In genomic region chr19:19487077-19488040, GRCh38 we compare ENCODE assay signal across 10 cellular contexts. TPM values are rescaled to one million over a fixed set of nuclear protein-coding genes. Genes with fewer than 3 reads are reported as not detected.
A peak's percentile ranks its signal among the peaks of the same experiment; 100 is the strongest.
DNase-seq lines count a peak whose midpoint lies in the region; ATAC-seq and TF ChIP-seq lines count a peak whose summit lies in the region.
"Had no signal": no experiment of that assay in that cellular context is flagged by ENCODE, and none has a peak within 500 bp of the region (broad histone marks: within the 10 kb centered on the region; RNA-seq: fewer than 3 reads in every experiment).

No MANE protein-coding gene starts in this region.

- H3K4me3 Mint-ChIP-seq in activated naive CD8-positive, alpha-beta T cell, result peak overlapping the region; percentile 32

- H3K27ac ChIP-seq in left ventricle myocardium inferior (replicated peaks), result peak overlapping the region; percentile 80
- peak overlapping the region in 4 of 10 donors; percentile 77 to 91 (median 84) for H3K27ac ChIP-seq in heart right ventricle
- peak overlapping the region; percentile 97 for H3K27ac ChIP-seq in mesodermal cell (ENCODE audit: low read depth, low read length, severe bottlenecking)
- peak overlapping the region in 1 of 2 donors; percentile 63 for H3K27ac ChIP-seq in aorta (ENCODE audit: low read depth in 1 of 2, low read length in 2 of 2)

- 74 to 77% methylated on average over 11 of the region's 11 CpGs for WGBS in heart right ventricle, 2 donors
- 89 to 92% methylated on average over 4 to 10 of the region's 11 CpGs for WGBS in mesodermal cell (ENCODE audit: insufficient coverage in 2 of 2), 2 experiments
- 80 to 82% methylated on average over 11 of the region's 11 CpGs for WGBS in aorta, 2 donors

- H3K4me3 ChIP-seq in left ventricle myocardium inferior, result no peak overlapping the region
- no peak overlapping the region for H3K4me3 ChIP-seq in heart right ventricle
- H3K4me3 ChIP-seq in mesodermal cell (ENCODE audit: extremely low read depth, insufficient read depth, low read length, poor library complexity, severe bottlenecking), result no peak overlapping the region
- no peak overlapping the region for H3K4me3 ChIP-seq in aorta (ENCODE audit: low read length in 2 of 2)

- TF ChIP-seq CTCF in left ventricle myocardium inferior (IDR thresholded peaks at IDR 0.05; ENCODE audit: borderline replicate concordance) (no peak), heart right ventricle (IDR thresholded peaks at IDR 0.05) (no peak)

- H3K4me1 Mint-ChIP-seq in activated naive CD8-positive, alpha-beta T cell (ENCODE audit: low read depth), result peaks cover 65% of the 10 kb centered on the region

- ATAC-seq in heart right ventricle (no peak), GM18861 (IDR thresholded peaks at IDR 0.05; ENCODE audit: unreplicated experiment) (no peak), aorta (ENCODE audit: low FRiP score) (no peak)
- ATAC-seq: right cardiac atrium had no signal

- peaks cover 5% of the 10 kb centered on the region for H3K36me3 ChIP-seq in left ventricle myocardium inferior
- peaks cover 0 to 45% (median 0%) of the 10 kb centered on the region in 9 donors for H3K36me3 ChIP-seq in heart right ventricle
- peaks cover 52% of the 10 kb centered on the region for H3K36me3 ChIP-seq in mesodermal cell (ENCODE audit: control insufficient read depth, insufficient read depth, low read length)
- no peaks in the 10 kb centered on the region for H3K36me3 ChIP-seq in aorta (ENCODE audit: control insufficient read depth in 1 of 2, insufficient read depth in 2 of 2, low read length in 1 of 2)

- peak overlapping the region; percentile 93 for H3K27ac Mint-ChIP-seq in activated naive CD8-positive, alpha-beta T cell

- no peak for DNase-seq in left ventricle myocardium inferior
- DNase-seq in heart right ventricle, result no peak
- DNase-seq in NCI-H2081 treated with DMSO at 0.1 percent for 48 hours (lab: John Stamatoyannopoulos, UW), result no peak
- no peak for DNase-seq in aorta
- no peak for DNase-seq in activated CD4-positive, CD25-positive, alpha-beta regulatory T cell (lab: John Stamatoyannopoulos, UW)
- DNase-seq: activated CD4-positive, alpha-beta T cell treated with anti-CD3 and anti-CD28 coated beads, Interleukin-2, amount 50 U/mL, for 4 hours had no signal

- no peaks in the 10 kb centered on the region for H3K36me3 Mint-ChIP-seq in activated naive CD8-positive, alpha-beta T cell

- H3K9me3 ChIP-seq in left ventricle myocardium inferior (replicated peaks) (no peaks in the 10 kb centered on the region), heart right ventricle (no peaks in the 10 kb centered on the region), mesodermal cell (ENCODE audit: control insufficient read depth, low read length) (no peaks in the 10 kb centered on the region), aorta (ENCODE audit: control insufficient read depth, low read length) (no peaks in the 10 kb centered on the region)

- H3K4me1 ChIP-seq in left ventricle myocardium inferior (peaks cover 72% of the 10 kb centered on the region), heart right ventricle (peaks cover 22 to 75% (median 49%) of the 10 kb centered on the region in 9 donors), mesodermal cell (ENCODE audit: control insufficient read depth, insufficient read depth, low read length, poor library complexity, severe bottlenecking) (peaks cover 57% of the 10 kb centered on the region), aorta (ENCODE audit: control insufficient read depth in 1 of 2, insufficient read depth in 2 of 2, low read length in 2 of 2) (no peaks in the 10 kb centered on the region)

- H3K27me3 Mint-ChIP-seq in activated naive CD8-positive, alpha-beta T cell, result no peaks in the 10 kb centered on the region

- intact Hi-C loops in left ventricle myocardium inferior (cut with micrococcal nuclease), result no loop called here
- intact Hi-C loops in heart right ventricle (cut with DNase I), result loop anchor here in 3 of 10 donors (5.0 to 10.0 kb wide), 3 partner anchors 80 to 100 kb away; partner anchors contain the start of gene GATAD2A (in 2 of the 3)
- intact Hi-C loops in aorta (cut with DNase I), result loop anchor here in 1 of 2 donors (5.0 kb wide), 1 partner anchor 80 kb away; the partner anchor contains the start of gene GATAD2A

- H3K27me3 ChIP-seq in left ventricle myocardium inferior (ENCODE audit: low read depth) (no peaks in the 10 kb centered on the region), heart right ventricle (no peaks in the 10 kb centered on the region), aorta (ENCODE audit: control insufficient read depth in 1 of 2, insufficient read depth in 2 of 2, low read length in 1 of 2) (no peaks in the 10 kb centered on the region)

- H3K9me3 Mint-ChIP-seq in activated naive CD8-positive, alpha-beta T cell (ENCODE audit: low read depth), result no peaks in the 10 kb centered on the region

RNA-seq across cellular contexts. Expression of gene TSSK6, which starts 28.0 kb away (rescaled TPM):
- total RNA-seq in left ventricle myocardium inferior, result 0.77 TPM
- 1 to 10 TPM in 1 of 10 donors, under 1 TPM in 8, not detected in 1; 0.23 to 1.2 (median 0.45) TPM for total RNA-seq in heart right ventricle
- polyA plus RNA-seq in heart right ventricle, result under 1 TPM; 0.29 to 0.49 TPM
- 2.1 TPM for polyA plus RNA-seq in mesodermal cell (2013, experiment 1 of 2)
- polyA plus RNA-seq in mesodermal cell (2013, experiment 2 of 2), result 1.6 TPM
- 1 to 10 TPM in 1 of 2 donors, under 1 TPM in 1; 0.84 to 1.2 TPM for total RNA-seq in aorta
- polyA plus RNA-seq in aorta, result 1 to 10 TPM in 1 of 2 donors, under 1 TPM in 1; 0.50 to 1.3 TPM

RNA-seq across cellular contexts. Expression of gene NDUFA13, which starts 28.7 kb away (rescaled TPM):
- total RNA-seq in left ventricle myocardium inferior (1,029 TPM), heart right ventricle (1,000 to 10,000 TPM in 9 of 10 donors, 100 to 1,000 TPM in 1; 856 to 1,274 (median 1,129) TPM), aorta (100 to 1,000 TPM; 183 to 208 TPM)
- polyA plus RNA-seq in heart right ventricle (1,000 to 10,000 TPM; 1,172 to 1,278 TPM), aorta (100 to 1,000 TPM; 249 to 307 TPM)
- polyA plus RNA-seq in mesodermal cell (2013, experiment 1 of 2), result 205 TPM
- polyA plus RNA-seq in mesodermal cell (2013, experiment 2 of 2), result 173 TPM

RNA-seq across cellular contexts. Expression of gene YJEFN3, which starts 41.4 kb away (rescaled TPM):
- 7.8 TPM for total RNA-seq in left ventricle myocardium inferior
- total RNA-seq in heart right ventricle, result 1 to 10 TPM; 2.1 to 4.1 (median 2.4) TPM
- polyA plus RNA-seq in heart right ventricle, result 10 to 100 TPM in 1 of 2 donors, 1 to 10 TPM in 1; 4.0 to 13.1 TPM
- polyA plus RNA-seq in mesodermal cell (2013, experiment 1 of 2), result 8.5 TPM
- polyA plus RNA-seq in mesodermal cell (2013, experiment 2 of 2), result 7.5 TPM
- total RNA-seq in aorta, result 1 to 10 TPM; 3.8 to 7.2 TPM
- polyA plus RNA-seq in aorta, result 10 to 100 TPM in 1 of 2 donors, under 1 TPM in 1; 0.75 to 60.1 TPM

RNA-seq across cellular contexts. Expression of gene CILP2, which starts 50.7 kb away (rescaled TPM):
- 0.08 TPM for total RNA-seq in left ventricle myocardium inferior
- under 1 TPM in 8 of 10 donors, not detected in 2; 0.09 to 0.61 (median 0.23) TPM for total RNA-seq in heart right ventricle
- polyA plus RNA-seq in heart right ventricle, result under 1 TPM; 0.07 to 0.23 TPM
- 3.4 TPM for polyA plus RNA-seq in mesodermal cell (2013, experiment 1 of 2)
- 2.0 TPM for polyA plus RNA-seq in mesodermal cell (2013, experiment 2 of 2)
- 1 to 10 TPM in 1 of 2 donors, under 1 TPM in 1; 0.36 to 4.2 TPM for total RNA-seq in aorta
- under 1 TPM in 1 of 2 donors, not detected in 1; 0.13 TPM for polyA plus RNA-seq in aorta
